ENCODE assay signal across 16 cellular contexts in genomic region chr3:187856567-187856966, GRCh38.
DNase-seq lines count a peak whose midpoint lies in the region; ATAC-seq, FAIRE-seq and TF ChIP-seq lines count a peak whose summit lies in the region.
"Had no signal": no experiment of that assay in that cellular context is flagged by ENCODE, and none has a peak within 500 bp of the region (broad histone marks: within the 10 kb centered on the region; RNA-seq: fewer than 3 reads in every experiment).

No MANE protein-coding gene starts in this region.

- H3K9me3 Mint-ChIP-seq in CD14-positive monocyte: peaks cover 0 to 13% (median 11%) of the 10 kb centered on the region in 7 donors

- TF ChIP-seq CTCF in CD14-positive monocyte (IDR thresholded peaks at IDR 0.05): no peak
- TF ChIP-seq CTCF in neutrophil (IDR thresholded peaks at IDR 0.05): no peak
- no peak for TF ChIP-seq CTCF in upper lobe of right lung (IDR thresholded peaks at IDR 0.05)

- H3K27me3 Mint-ChIP-seq in CD14-positive monocyte (ENCODE audit: low read depth in 3 of 3): peaks cover 0 to 4% (median 2%) of the 10 kb centered on the region in 3 donors
- H3K27me3 Mint-ChIP-seq: CD4-positive, alpha-beta T cell had no signal

- H3K27ac ChIP-seq in neutrophil: peak overlapping the region; percentile 93
- H3K27ac ChIP-seq in upper lobe of right lung: no peak overlapping the region
- no peak overlapping the region for H3K27ac ChIP-seq in SJCRH30
- H3K27ac ChIP-seq: BLaER1 treated with 17β-estradiol and CSF1 and Interleukin-3, amounts not matched to agents 10 nM and 100 nM had no signal

- H3K4me3 ChIP-seq in neutrophil (ENCODE audit: low read depth in 1 of 2, low read length in 1 of 2) (no peak overlapping the region), upper lobe of right lung (no peak overlapping the region), SJCRH30 (no peak overlapping the region)
- H3K4me3 ChIP-seq: BLaER1 treated with 17β-estradiol and CSF1 and Interleukin-3, amounts not matched to agents 10 nM and 100 nM; HAP-1 had no signal

- H3K36me3 Mint-ChIP-seq in CD14-positive monocyte: no peaks in the 10 kb centered on the region

- H3K27me3 ChIP-seq in neutrophil (no peaks in the 10 kb centered on the region), upper lobe of right lung (no peaks in the 10 kb centered on the region), SJCRH30 (no peaks in the 10 kb centered on the region)
- H3K27me3 ChIP-seq: BLaER1 treated with 17β-estradiol and CSF1 and Interleukin-3, amounts not matched to agents 10 nM and 100 nM had no signal

- peak; percentile 45 for ATAC-seq in upper lobe of right lung

- no peak for TF ChIP-seq POLR2A in H54 (IDR thresholded peaks at IDR 0.05; ENCODE audit: low read depth, low read length)

- peaks cover 24% of the 10 kb centered on the region for H3K4me1 Mint-ChIP-seq in CD14-positive monocyte
- H3K4me1 Mint-ChIP-seq: B cell had no signal

- peak; percentile 60 for DNase-seq in CD14-positive monocyte (ENCODE audit: low spot score)
- no peak for DNase-seq in H54 (ENCODE audit: insufficient read length, low spot score)
- DNase-seq in upper lobe of right lung: no peak
- no peak for DNase-seq in SJCRH30
- DNase-seq in NCI-H510A treated with DMSO at 0.1 percent for 48 hours (lab: John Stamatoyannopoulos, UW): no peak
- DNase-seq: Caco-2; CD4-positive, alpha-beta T cell had no signal

- peaks cover 55% of the 10 kb centered on the region in 2 experiments for H3K4me1 ChIP-seq in neutrophil (ENCODE audit: control insufficient read depth in 1 of 2, insufficient read depth in 1 of 2, low read depth in 1 of 2, low read length in 1 of 2)
- no peaks in the 10 kb centered on the region for H3K4me1 ChIP-seq in upper lobe of right lung
- H3K4me1 ChIP-seq in SJCRH30: no peaks in the 10 kb centered on the region
- H3K4me1 ChIP-seq: BLaER1 treated with 17β-estradiol and CSF1 and Interleukin-3, amounts not matched to agents 10 nM and 100 nM; Caco-2; HAP-1 had no signal

- FAIRE-seq in H54 (lab: Jason Lieb, UNC): peak; percentile 33
- FAIRE-seq: D721Med, G401.6, GM12891, GM19239, H1 had no signal

- H3K36me3 ChIP-seq in neutrophil: no peaks in the 10 kb centered on the region
- no peaks in the 10 kb centered on the region for H3K36me3 ChIP-seq in upper lobe of right lung
- H3K36me3 ChIP-seq in SJCRH30: no peaks in the 10 kb centered on the region
- H3K36me3 ChIP-seq: HAP-1 had no signal

- intact Hi-C loops in CD14-positive monocyte (cut with micrococcal nuclease): loop anchor here (5.0 to 10.0 kb wide), 3 partner anchors 61 to 82 kb away; no protein-coding TSS in a partner anchor
- intact Hi-C loops in upper lobe of right lung (cut with DNase I): no loop called here

- no peak overlapping the region for H3K4me3 Mint-ChIP-seq in CD14-positive monocyte
- H3K4me3 Mint-ChIP-seq: B cell; CD4-positive, alpha-beta T cell had no signal

- H3K9me3 ChIP-seq in neutrophil: no peaks in the 10 kb centered on the region
- H3K9me3 ChIP-seq in upper lobe of right lung: no peaks in the 10 kb centered on the region
- H3K9me3 ChIP-seq in SJCRH30 (replicated peaks): no peaks in the 10 kb centered on the region
- H3K9me3 ChIP-seq: HAP-1 had no signal

- H3K27ac Mint-ChIP-seq in CD14-positive monocyte: peak overlapping the region in 5 of 7 donors; percentile 25 to 69 (median 44)
- H3K27ac Mint-ChIP-seq: B cell; CD4-positive, alpha-beta T cell had no signal
